In genomic region chr6:17018425-17018824, GRCh38 we compare ENCODE assay signal across 20 cellular contexts.
"Had no signal": no experiment of that assay in that cellular context is flagged by ENCODE, and none has a peak within 500 bp of the region (broad histone marks: within the 10 kb centered on the region; RNA-seq: fewer than 3 reads in every experiment).

No MANE protein-coding gene starts in this region.

- ATAC-seq: Panc1 had no signal

- DNase-seq: Karpas-422, KG1, MM.1S, NCI-H1092 treated with DMSO at 0.1 percent for 48 hours, NCI-H1436, NCI-H187, NCI-H2029, NCI-H2081 treated with DMSO at 0.1 percent for 48 hours, NCI-H2171, NCI-H226, NCI-H446, NCI-H510A, NCI-H524 treated with DMSO at 0.1 percent for 48 hours, NCI-H69, NCI-H774, Right ventricle myocardium superior, SIG-M5 had no signal

- H3K36me3 ChIP-seq: SJSA1 had no signal

- H3K27me3 ChIP-seq: SJSA1 had no signal

- H3K9me3 ChIP-seq: SJSA1 had no signal

- H3K4me3 ChIP-seq: SJSA1, SK-N-MC had no signal

- H3K27ac ChIP-seq: SJSA1, SK-N-MC had no signal
